Comparison of ENCODE assay signal across 28 cellular contexts in genomic region chr17:76775021-76775420, GRCh38. TPM values are rescaled to one million over a fixed set of nuclear protein-coding genes. Genes with fewer than 3 reads are reported as not detected.
A peak's percentile ranks its signal among the peaks of the same experiment; 100 is the strongest.
DNase-seq lines count a peak whose midpoint lies in the region; ATAC-seq and TF ChIP-seq lines count a peak whose summit lies in the region.
"Had no signal": no experiment of that assay in that cellular context is flagged by ENCODE, and none has a peak within 500 bp of the region (broad histone marks: within the 10 kb centered on the region; RNA-seq: fewer than 3 reads in every experiment).

No MANE protein-coding gene starts in this region.

- no peaks in the 10 kb centered on the region for H3K27me3 ChIP-seq in right atrium auricular region
- no peaks in the 10 kb centered on the region for H3K27me3 ChIP-seq in SJCRH30
- H3K27me3 ChIP-seq: BLaER1 treated with 17β-estradiol and CSF1 and Interleukin-3, amounts not matched to agents 10 nM and 100 nM; MG63 had no signal

- no peak overlapping the region for H3K4me3 Mint-ChIP-seq in activated T-helper 2 cell treated with anti-CD3 and anti-CD28 coated beads, Interferon-gamma antibody, Interleukin-2, Interleukin-4, amounts not matched to agents 10 μg/mL and 5 μg/mL and 100 μg/mL, durations not matched to agents 14 hours and 24 hours and 36 hours (ENCODE audit: low read depth)
- no peak overlapping the region for H3K4me3 Mint-ChIP-seq in mesothelial cell of epicardium
- H3K4me3 Mint-ChIP-seq in stimulated activated effector memory CD8-positive, alpha-beta T cell treated with anti-CD3 and anti-CD28 coated beads, Interleukin-12 subunit alpha, Interleukin-12 subunit beta, amount 100 ng/mL, for 72 hours: no peak overlapping the region
- H3K4me3 Mint-ChIP-seq: CD8-positive, alpha-beta T cell; HFFc6 had no signal

- peaks cover 0 to 12% of the 10 kb centered on the region in 2 donors for H3K4me1 ChIP-seq in right atrium auricular region
- H3K4me1 ChIP-seq in SJCRH30: peaks cover 7% of the 10 kb centered on the region

- ATAC-seq in left ventricle myocardium superior (no peak), HG02678 (IDR thresholded peaks at IDR 0.05; ENCODE audit: unreplicated experiment) (no peak)
- ATAC-seq in stimulated activated effector memory CD8-positive, alpha-beta T cell treated with anti-CD3 and anti-CD28 coated beads, Interleukin-12 subunit alpha, Interleukin-12 subunit beta, amount 100 ng/mL, for 72 hours: no peak
- ATAC-seq: A549; CD8-positive, alpha-beta T cell had no signal

- no peak overlapping the region for H3K4me3 ChIP-seq in right atrium auricular region
- no peak overlapping the region for H3K4me3 ChIP-seq in SJCRH30
- H3K4me3 ChIP-seq: A549; BLaER1 treated with 17β-estradiol and CSF1 and Interleukin-3, amounts not matched to agents 10 nM and 100 nM; HAP-1; MG63 had no signal

- H3K9me3 ChIP-seq in right atrium auricular region (no peaks in the 10 kb centered on the region), SJCRH30 (replicated peaks) (no peaks in the 10 kb centered on the region)
- H3K9me3 ChIP-seq: A549, HAP-1, MG63 had no signal

- peak overlapping the region; percentile 1 for H3K27ac Mint-ChIP-seq in activated T-helper 2 cell treated with anti-CD3 and anti-CD28 coated beads, Interferon-gamma antibody, Interleukin-2, Interleukin-4, amounts not matched to agents 10 μg/mL and 5 μg/mL and 100 μg/mL, durations not matched to agents 14 hours and 24 hours and 36 hours
- H3K27ac Mint-ChIP-seq in mesothelial cell of epicardium: peak overlapping the region; percentile 75
- peak overlapping the region; percentile 83 for H3K27ac Mint-ChIP-seq in stimulated activated effector memory CD8-positive, alpha-beta T cell treated with anti-CD3 and anti-CD28 coated beads, Interleukin-12 subunit alpha, Interleukin-12 subunit beta, amount 100 ng/mL, for 72 hours
- H3K27ac Mint-ChIP-seq: HFFc6 had no signal

- H3K4me1 Mint-ChIP-seq in activated T-helper 2 cell treated with anti-CD3 and anti-CD28 coated beads, Interferon-gamma antibody, Interleukin-2, Interleukin-4, amounts not matched to agents 10 μg/mL and 5 μg/mL and 100 μg/mL, durations not matched to agents 14 hours and 24 hours and 36 hours (ENCODE audit: low read depth): peaks cover 18% of the 10 kb centered on the region
- H3K4me1 Mint-ChIP-seq in mesothelial cell of epicardium: peaks cover 10% of the 10 kb centered on the region
- peaks cover 17% of the 10 kb centered on the region for H3K4me1 Mint-ChIP-seq in stimulated activated effector memory CD8-positive, alpha-beta T cell treated with anti-CD3 and anti-CD28 coated beads, Interleukin-12 subunit alpha, Interleukin-12 subunit beta, amount 100 ng/mL, for 72 hours

- H3K36me3 ChIP-seq in right atrium auricular region: peaks cover 66% of the 10 kb centered on the region
- H3K36me3 ChIP-seq in SJCRH30: peaks cover 26% of the 10 kb centered on the region
- H3K36me3 ChIP-seq: HAP-1 had no signal

- DNase-seq in right atrium auricular region (ENCODE audit: low spot score): no peak
- no peak for DNase-seq in left ventricle myocardium superior
- no peak for DNase-seq in activated T-helper 2 cell treated with anti-CD3 and anti-CD28 coated beads, Interferon-gamma antibody, Interleukin-2, Interleukin-4, amounts not matched to agents 10 μg/mL and 5 μg/mL and 100 μg/mL, durations not matched to agents 14 hours and 24 hours and 36 hours (ENCODE audit: low spot score)
- DNase-seq in mesothelial cell of epicardium (ENCODE audit: low spot score in 2 of 2, unreplicated experiment in 2 of 2): no peak
- no peak for DNase-seq in stimulated activated effector memory CD8-positive, alpha-beta T cell treated with anti-CD3 and anti-CD28 coated beads, Interleukin-12 subunit alpha, Interleukin-12 subunit beta, amount 100 ng/mL, for 72 hours (ENCODE audit: low spot score in 2 of 2)
- DNase-seq in epidermal melanocyte (ENCODE audit: insufficient read length, low spot score): no peak
- DNase-seq in SJCRH30: no peak
- DNase-seq: AML-193; CD8-positive, alpha-beta T cell; DMS79 treated with DMSO at 0.1 percent for 48 hours; GF-D8; GOT3; HFFc6; IMR-90; KG1; MG63; NCI-H1105 treated with DMSO at 0.1 percent for 48 hours; NCI-H146; NCI-H1930; NCI-H2107; NCI-H446 treated with DMSO at 0.1 percent for 48 hours; NCI-H526; SHP77 had no signal

- TF ChIP-seq CTCF in right atrium auricular region (IDR thresholded peaks at IDR 0.05) (no peak), mesothelial cell of epicardium (IDR thresholded peaks at IDR 0.05; ENCODE audit: unreplicated experiment) (no peak)

- peaks cover 58% of the 10 kb centered on the region for H3K36me3 Mint-ChIP-seq in activated T-helper 2 cell treated with anti-CD3 and anti-CD28 coated beads, Interferon-gamma antibody, Interleukin-2, Interleukin-4, amounts not matched to agents 10 μg/mL and 5 μg/mL and 100 μg/mL, durations not matched to agents 14 hours and 24 hours and 36 hours (ENCODE audit: low read depth)
- peaks cover 45% of the 10 kb centered on the region for H3K36me3 Mint-ChIP-seq in mesothelial cell of epicardium
- peaks cover 56% of the 10 kb centered on the region for H3K36me3 Mint-ChIP-seq in stimulated activated effector memory CD8-positive, alpha-beta T cell treated with anti-CD3 and anti-CD28 coated beads, Interleukin-12 subunit alpha, Interleukin-12 subunit beta, amount 100 ng/mL, for 72 hours

- H3K9me3 Mint-ChIP-seq in activated T-helper 2 cell treated with anti-CD3 and anti-CD28 coated beads, Interferon-gamma antibody, Interleukin-2, Interleukin-4, amounts not matched to agents 10 μg/mL and 5 μg/mL and 100 μg/mL, durations not matched to agents 14 hours and 24 hours and 36 hours: no peaks in the 10 kb centered on the region
- H3K9me3 Mint-ChIP-seq in mesothelial cell of epicardium: no peaks in the 10 kb centered on the region
- H3K9me3 Mint-ChIP-seq in stimulated activated effector memory CD8-positive, alpha-beta T cell treated with anti-CD3 and anti-CD28 coated beads, Interleukin-12 subunit alpha, Interleukin-12 subunit beta, amount 100 ng/mL, for 72 hours: no peaks in the 10 kb centered on the region
- H3K9me3 Mint-ChIP-seq: CD8-positive, alpha-beta T cell; HFFc6 had no signal

- H3K27me3 Mint-ChIP-seq in activated T-helper 2 cell treated with anti-CD3 and anti-CD28 coated beads, Interferon-gamma antibody, Interleukin-2, Interleukin-4, amounts not matched to agents 10 μg/mL and 5 μg/mL and 100 μg/mL, durations not matched to agents 14 hours and 24 hours and 36 hours (ENCODE audit: low read depth): no peaks in the 10 kb centered on the region
- no peaks in the 10 kb centered on the region for H3K27me3 Mint-ChIP-seq in mesothelial cell of epicardium (ENCODE audit: low read depth)

- intact Hi-C loops in left ventricle myocardium superior (cut with micrococcal nuclease): no loop called here
- intact Hi-C loops in activated T-helper 2 cell treated with anti-CD3 and anti-CD28 coated beads, Interferon-gamma antibody, Interleukin-2, Interleukin-4, amounts not matched to agents 10 μg/mL and 5 μg/mL and 100 μg/mL, durations not matched to agents 14 hours and 24 hours and 36 hours (cut with micrococcal nuclease): no loop called here

- H3K27ac ChIP-seq in right atrium auricular region: peak overlapping the region; percentile 22 to 36
- H3K27ac ChIP-seq in SJCRH30: no peak overlapping the region
- H3K27ac ChIP-seq: A549; BLaER1 treated with 17β-estradiol and CSF1 and Interleukin-3, amounts not matched to agents 10 nM and 100 nM; RWPE1 had no signal

RNA-seq across cellular contexts. Expression of gene MFSD11, which starts 37.1 kb away (rescaled TPM):
- total RNA-seq in right atrium auricular region (10 to 100 TPM; 24.8 to 29.3 TPM), left ventricle myocardium superior (21.3 TPM), mesothelial cell of epicardium (34.4 to 39.7 TPM (median 34.7 TPM) in 3 replicates)
- 16.9 and 18.6 TPM in 2 replicates for total RNA-seq in activated T-helper 2 cell treated with anti-CD3 and anti-CD28 coated beads, Interferon-gamma antibody, Interleukin-2, Interleukin-4, amounts not matched to agents 10 μg/mL and 5 μg/mL and 100 μg/mL, durations not matched to agents 14 hours and 24 hours and 36 hours
- total RNA-seq in SJCRH30 (2014; rRNA removed; shearing (Covaris generic)): 35.5 and 40.4 TPM in 2 replicates

RNA-seq across cellular contexts. Expression of gene SRSF2, which starts 37.9 kb away (rescaled TPM):
- 100 to 1,000 TPM in 1 of 2 donors, 10 to 100 TPM in 1; 78.3 to 135 TPM for total RNA-seq in right atrium auricular region
- total RNA-seq in left ventricle myocardium superior: 78.0 TPM
- 456 and 478 TPM in 2 replicates for total RNA-seq in activated T-helper 2 cell treated with anti-CD3 and anti-CD28 coated beads, Interferon-gamma antibody, Interleukin-2, Interleukin-4, amounts not matched to agents 10 μg/mL and 5 μg/mL and 100 μg/mL, durations not matched to agents 14 hours and 24 hours and 36 hours
- total RNA-seq in mesothelial cell of epicardium: 229 to 239 TPM (median 231 TPM) in 3 replicates
- 516 and 599 TPM in 2 replicates for total RNA-seq in SJCRH30 (2014; rRNA removed; shearing (Covaris generic))

RNA-seq across cellular contexts. Expression of gene METTL23, which starts 48.4 kb away (rescaled TPM):
- total RNA-seq in right atrium auricular region (10 to 100 TPM; 22.6 to 26.8 TPM), left ventricle myocardium superior (21.0 TPM), mesothelial cell of epicardium (22.0 to 25.6 TPM (median 22.1 TPM) in 3 replicates)
- total RNA-seq in activated T-helper 2 cell treated with anti-CD3 and anti-CD28 coated beads, Interferon-gamma antibody, Interleukin-2, Interleukin-4, amounts not matched to agents 10 μg/mL and 5 μg/mL and 100 μg/mL, durations not matched to agents 14 hours and 24 hours and 36 hours: 32.1 and 33.2 TPM in 2 replicates
- 33.3 and 39.5 TPM in 2 replicates for total RNA-seq in SJCRH30 (2014; rRNA removed; shearing (Covaris generic))

RNA-seq across cellular contexts. Expression of gene JMJD6, which starts 48.6 kb away (rescaled TPM):
- total RNA-seq in right atrium auricular region: 10 to 100 TPM; 35.0 to 37.4 TPM
- total RNA-seq in left ventricle myocardium superior: 68.6 TPM
- 83.5 and 84.9 TPM in 2 replicates for total RNA-seq in activated T-helper 2 cell treated with anti-CD3 and anti-CD28 coated beads, Interferon-gamma antibody, Interleukin-2, Interleukin-4, amounts not matched to agents 10 μg/mL and 5 μg/mL and 100 μg/mL, durations not matched to agents 14 hours and 24 hours and 36 hours
- total RNA-seq in mesothelial cell of epicardium: 15.2 to 17.4 TPM (median 15.7 TPM) in 3 replicates
- total RNA-seq in SJCRH30 (2014; rRNA removed; shearing (Covaris generic)): 36.4 and 39.8 TPM in 2 replicates

Comparison
In these comparisons a context has a peak if more than half of its experiments do, and no peak if none do; other contexts are left out.
1. H3K27ac Mint-ChIP-seq: peak in every context shown above with its lines; median percentile 83 in stimulated activated effector memory CD8-positive, alpha-beta T cell treated with anti-CD3 and anti-CD28 coated beads, Interleukin-12 subunit alpha, Interleukin-12 subunit beta, amount 100 ng/mL, for 72 hours; 75 in mesothelial cell of epicardium; 1 in activated T-helper 2 cell treated with anti-CD3 and anti-CD28 coated beads, Interferon-gamma antibody, Interleukin-2, Interleukin-4, amounts not matched to agents 10 μg/mL and 5 μg/mL and 100 μg/mL, durations not matched to agents 14 hours and 24 hours and 36 hours.